19 cellular contexts compared by ENCODE assay signal in the genomic region with DNA sequence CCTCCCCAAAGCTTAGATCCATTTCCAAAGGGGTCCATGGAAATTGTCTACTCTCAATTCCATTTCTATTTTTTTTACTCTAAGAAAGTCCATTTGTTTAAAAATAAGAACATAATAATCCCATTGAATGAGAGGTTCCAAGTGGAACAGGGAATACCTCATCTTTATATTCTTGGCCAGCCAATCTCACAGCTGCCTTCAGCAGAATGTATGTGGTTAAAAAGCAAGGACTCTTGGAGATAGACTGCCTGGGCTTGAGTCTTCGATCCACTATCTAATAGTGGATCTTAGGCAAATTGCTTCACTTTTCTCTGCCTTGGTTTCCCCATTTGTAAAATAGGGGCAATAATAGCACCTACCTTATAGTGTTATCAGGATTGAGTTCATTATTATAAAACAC. TPM values are rescaled to one million over a fixed set of nuclear protein-coding genes. Genes with fewer than 3 reads are reported as not detected.
DNase-seq lines count a peak whose midpoint lies in the region; ATAC-seq and TF ChIP-seq lines count a peak whose summit lies in the region.
"Had no signal": no experiment of that assay in that cellular context is flagged by ENCODE, and none has a peak within 500 bp of the region (broad histone marks: within the 10 kb centered on the region; RNA-seq: fewer than 3 reads in every experiment).

No MANE protein-coding gene starts in this region.

- H3K4me1 ChIP-seq in BLaER1 treated with 17β-estradiol and CSF1 and Interleukin-3, amounts not matched to agents 10 nM and 100 nM: peaks cover 9 to 28% (median 20%) of the 10 kb centered on the region in 10 experiments
- peaks cover 5% of the 10 kb centered on the region for H3K4me1 ChIP-seq in psoas muscle
- H3K4me1 ChIP-seq: A549 had no signal

- 85 to 90% (median 87%) methylated on average over 1 of the region's 1 CpG for WGBS in psoas muscle, 3 donors

- no peaks in the 10 kb centered on the region for H3K9me3 Mint-ChIP-seq in memory B cell
- no peaks in the 10 kb centered on the region for H3K9me3 Mint-ChIP-seq in activated T-cell treated with anti-CD3 and anti-CD28 coated beads, Interleukin-2, amount 50 U/mL, for 72 hours
- no peaks in the 10 kb centered on the region for H3K9me3 Mint-ChIP-seq in activated naive CD4-positive, alpha-beta T cell treated with anti-CD3 and anti-CD28 coated beads for 36 hours
- H3K9me3 Mint-ChIP-seq: CD4-positive, CD25-positive, alpha-beta regulatory T cell; CD8-positive, alpha-beta T cell; HFFc6 had no signal

- no peak overlapping the region for H3K9ac ChIP-seq in BLaER1 treated with 17β-estradiol and CSF1 and Interleukin-3, amounts not matched to agents 10 nM and 100 nM

- H3K27ac Mint-ChIP-seq in memory B cell: peak overlapping the region; percentile 67
- no peak overlapping the region for H3K27ac Mint-ChIP-seq in activated T-cell treated with anti-CD3 and anti-CD28 coated beads, Interleukin-2, amount 50 U/mL, for 72 hours
- H3K27ac Mint-ChIP-seq in activated naive CD4-positive, alpha-beta T cell treated with anti-CD3 and anti-CD28 coated beads for 36 hours: no peak overlapping the region
- H3K27ac Mint-ChIP-seq: CD4-positive, CD25-positive, alpha-beta regulatory T cell; CD8-positive, alpha-beta T cell; HFFc6 had no signal

- no peaks in the 10 kb centered on the region for H3K27me3 ChIP-seq in BLaER1 treated with 17β-estradiol and CSF1 and Interleukin-3, amounts not matched to agents 10 nM and 100 nM
- no peaks in the 10 kb centered on the region for H3K27me3 ChIP-seq in psoas muscle (ENCODE audit: insufficient read depth in 3 of 3, low read length in 2 of 3)

- no peaks in the 10 kb centered on the region for H3K36me3 Mint-ChIP-seq in memory B cell
- H3K36me3 Mint-ChIP-seq in activated T-cell treated with anti-CD3 and anti-CD28 coated beads, Interleukin-2, amount 50 U/mL, for 72 hours (ENCODE audit: insufficient read depth in 2 of 2): no peaks in the 10 kb centered on the region
- no peaks in the 10 kb centered on the region for H3K36me3 Mint-ChIP-seq in activated naive CD4-positive, alpha-beta T cell treated with anti-CD3 and anti-CD28 coated beads for 36 hours (ENCODE audit: low read depth)
- H3K36me3 Mint-ChIP-seq: CD4-positive, CD25-positive, alpha-beta regulatory T cell; CD8-positive, alpha-beta T cell had no signal

- intact Hi-C loops in psoas muscle (cut with DNase I): no loop called here
- intact Hi-C loops in activated naive CD4-positive, alpha-beta T cell treated with anti-CD3 and anti-CD28 coated beads for 36 hours (cut with micrococcal nuclease): no loop called here

- DNase-seq in memory B cell (ENCODE audit: low spot score in 2 of 2) (no peak), psoas muscle (no peak), AG08396 (ENCODE audit: low spot score) (no peak)
- no peak for DNase-seq in activated T-cell treated with anti-CD3 and anti-CD28 coated beads, Interleukin-2, amount 50 U/mL, for 72 hours
- DNase-seq in activated naive CD4-positive, alpha-beta T cell treated with anti-CD3 and anti-CD28 coated beads for 36 hours: no peak
- DNase-seq: ACHN; Caco-2; CD4-positive, CD25-positive, alpha-beta regulatory T cell; CD8-positive, alpha-beta T cell; DMS153; DMS79; GF-D8; GOT3; HFFc6 had no signal

- no peaks in the 10 kb centered on the region for H3K36me3 ChIP-seq in BLaER1 treated with 17β-estradiol and CSF1 and Interleukin-3, amounts not matched to agents 10 nM and 100 nM
- H3K36me3 ChIP-seq in psoas muscle (ENCODE audit: insufficient read depth in 1 of 2, low read depth in 1 of 2): no peaks in the 10 kb centered on the region
- H3K36me3 ChIP-seq: HAP-1 had no signal

- H3K27ac ChIP-seq in BLaER1 treated with 17β-estradiol and CSF1 and Interleukin-3, amounts not matched to agents 10 nM and 100 nM: no peak overlapping the region; a peak in 2 of 22 replicates
- H3K27ac ChIP-seq in psoas muscle: peak overlapping the region; percentile 17
- H3K27ac ChIP-seq: 22Rv1, A549, C4-2B had no signal

- H3K4me1 Mint-ChIP-seq in memory B cell: peaks cover 5% of the 10 kb centered on the region
- H3K4me1 Mint-ChIP-seq in activated T-cell treated with anti-CD3 and anti-CD28 coated beads, Interleukin-2, amount 50 U/mL, for 72 hours (ENCODE audit: low read depth): peaks cover 13% of the 10 kb centered on the region
- H3K4me1 Mint-ChIP-seq in activated naive CD4-positive, alpha-beta T cell treated with anti-CD3 and anti-CD28 coated beads for 36 hours (ENCODE audit: low read depth): peaks cover 18% of the 10 kb centered on the region

- H3K4me3 ChIP-seq in BLaER1 treated with 17β-estradiol and CSF1 and Interleukin-3, amounts not matched to agents 10 nM and 100 nM: no peak overlapping the region
- H3K4me3 ChIP-seq in psoas muscle: no peak overlapping the region
- H3K4me3 ChIP-seq: A549, HAP-1 had no signal

- peak overlapping the region in 9 of 11 experiments; percentile 3 to 68 (median 47); a peak in 14 of 22 replicates for H3K4me2 ChIP-seq in BLaER1 treated with 17β-estradiol and CSF1 and Interleukin-3, amounts not matched to agents 10 nM and 100 nM
- H3K4me2 ChIP-seq: A549 had no signal

- no peak overlapping the region for H3K4me3 Mint-ChIP-seq in memory B cell
- H3K4me3 Mint-ChIP-seq in activated T-cell treated with anti-CD3 and anti-CD28 coated beads, Interleukin-2, amount 50 U/mL, for 72 hours: no peak overlapping the region
- no peak overlapping the region for H3K4me3 Mint-ChIP-seq in activated naive CD4-positive, alpha-beta T cell treated with anti-CD3 and anti-CD28 coated beads for 36 hours
- H3K4me3 Mint-ChIP-seq: CD4-positive, CD25-positive, alpha-beta regulatory T cell; CD8-positive, alpha-beta T cell; HFFc6 had no signal

- no peak for TF ChIP-seq CTCF in psoas muscle (IDR thresholded peaks at IDR 0.05)

- no peaks in the 10 kb centered on the region for H4K20me1 ChIP-seq in BLaER1 treated with 17β-estradiol and CSF1 and Interleukin-3, amounts not matched to agents 10 nM and 100 nM

- CTCF ChIA-PET in activated naive CD4-positive, alpha-beta T cell treated with anti-CD3 and anti-CD28 coated beads for 36 hours (lab: Charles Lee): interaction anchor here (1.6 kb wide), 1 partner anchor 63 kb away, joined by 5 read pairs; no protein-coding TSS in a partner anchor

- H3K27me3 Mint-ChIP-seq in memory B cell: peaks cover 6% of the 10 kb centered on the region
- H3K27me3 Mint-ChIP-seq in activated T-cell treated with anti-CD3 and anti-CD28 coated beads, Interleukin-2, amount 50 U/mL, for 72 hours (ENCODE audit: low read depth): peaks cover 12% of the 10 kb centered on the region
- no peaks in the 10 kb centered on the region for H3K27me3 Mint-ChIP-seq in activated naive CD4-positive, alpha-beta T cell treated with anti-CD3 and anti-CD28 coated beads for 36 hours (ENCODE audit: low read depth)

- no peaks in the 10 kb centered on the region for H3K9me3 ChIP-seq in BLaER1 treated with 17β-estradiol and CSF1 and Interleukin-3, amounts not matched to agents 10 nM and 100 nM (replicated peaks in 1 of 11)
- H3K9me3 ChIP-seq in psoas muscle: no peaks in the 10 kb centered on the region
- H3K9me3 ChIP-seq: Caco-2, HAP-1 had no signal

- ATAC-seq in memory B cell (ENCODE audit: low read depth) (no peak), psoas muscle (no peak)
- no peak for ATAC-seq in activated T-cell treated with anti-CD3 and anti-CD28 coated beads, Interleukin-2, amount 50 U/mL, for 72 hours (replicated peaks in 1 of 2)
- ATAC-seq: A549; CD8-positive, alpha-beta T cell had no signal

RNA-seq across cellular contexts. Expression of gene CAPN7, which starts 24.5 kb away (rescaled TPM):
- total RNA-seq in psoas muscle: 10 to 100 TPM; 22.4 to 42.7 (median 27.3) TPM
- polyA plus RNA-seq in psoas muscle: 10 to 100 TPM; 15.2 to 28.0 (median 20.5) TPM
- 10 to 100 TPM; 26.9 to 29.6 TPM for total RNA-seq in activated T-cell treated with anti-CD3 and anti-CD28 coated beads, Interleukin-2, amount 50 U/mL, for 72 hours
- total RNA-seq in activated naive CD4-positive, alpha-beta T cell treated with anti-CD3 and anti-CD28 coated beads for 36 hours: 10 to 100 TPM; 23.7 to 26.1 TPM
